Comparison of ENCODE assay signal across 1 cellular context in the genomic region with DNA sequence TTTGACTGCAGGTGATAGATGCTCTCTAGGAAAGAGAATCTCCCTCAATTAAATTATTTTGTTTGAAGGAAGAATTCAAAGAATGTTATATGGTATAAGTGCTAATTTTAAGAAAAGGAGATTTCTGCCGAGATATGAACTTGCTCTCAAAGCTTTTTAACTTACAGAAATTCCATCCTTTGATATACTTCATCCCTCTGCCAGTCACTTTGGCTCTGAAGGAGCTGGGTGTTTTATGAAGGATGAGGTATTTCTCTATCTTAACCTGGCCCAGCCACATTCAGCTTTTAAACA.
TF ChIP-seq lines count a peak whose summit lies in the region.

No MANE protein-coding gene starts in this region.

TF ChIP-seq in GM23338, 12 proteins besides CTCF, POLR2A, EP300 and RAD21 (continued from another document):
- TF ChIP-seq, protein P1, sequence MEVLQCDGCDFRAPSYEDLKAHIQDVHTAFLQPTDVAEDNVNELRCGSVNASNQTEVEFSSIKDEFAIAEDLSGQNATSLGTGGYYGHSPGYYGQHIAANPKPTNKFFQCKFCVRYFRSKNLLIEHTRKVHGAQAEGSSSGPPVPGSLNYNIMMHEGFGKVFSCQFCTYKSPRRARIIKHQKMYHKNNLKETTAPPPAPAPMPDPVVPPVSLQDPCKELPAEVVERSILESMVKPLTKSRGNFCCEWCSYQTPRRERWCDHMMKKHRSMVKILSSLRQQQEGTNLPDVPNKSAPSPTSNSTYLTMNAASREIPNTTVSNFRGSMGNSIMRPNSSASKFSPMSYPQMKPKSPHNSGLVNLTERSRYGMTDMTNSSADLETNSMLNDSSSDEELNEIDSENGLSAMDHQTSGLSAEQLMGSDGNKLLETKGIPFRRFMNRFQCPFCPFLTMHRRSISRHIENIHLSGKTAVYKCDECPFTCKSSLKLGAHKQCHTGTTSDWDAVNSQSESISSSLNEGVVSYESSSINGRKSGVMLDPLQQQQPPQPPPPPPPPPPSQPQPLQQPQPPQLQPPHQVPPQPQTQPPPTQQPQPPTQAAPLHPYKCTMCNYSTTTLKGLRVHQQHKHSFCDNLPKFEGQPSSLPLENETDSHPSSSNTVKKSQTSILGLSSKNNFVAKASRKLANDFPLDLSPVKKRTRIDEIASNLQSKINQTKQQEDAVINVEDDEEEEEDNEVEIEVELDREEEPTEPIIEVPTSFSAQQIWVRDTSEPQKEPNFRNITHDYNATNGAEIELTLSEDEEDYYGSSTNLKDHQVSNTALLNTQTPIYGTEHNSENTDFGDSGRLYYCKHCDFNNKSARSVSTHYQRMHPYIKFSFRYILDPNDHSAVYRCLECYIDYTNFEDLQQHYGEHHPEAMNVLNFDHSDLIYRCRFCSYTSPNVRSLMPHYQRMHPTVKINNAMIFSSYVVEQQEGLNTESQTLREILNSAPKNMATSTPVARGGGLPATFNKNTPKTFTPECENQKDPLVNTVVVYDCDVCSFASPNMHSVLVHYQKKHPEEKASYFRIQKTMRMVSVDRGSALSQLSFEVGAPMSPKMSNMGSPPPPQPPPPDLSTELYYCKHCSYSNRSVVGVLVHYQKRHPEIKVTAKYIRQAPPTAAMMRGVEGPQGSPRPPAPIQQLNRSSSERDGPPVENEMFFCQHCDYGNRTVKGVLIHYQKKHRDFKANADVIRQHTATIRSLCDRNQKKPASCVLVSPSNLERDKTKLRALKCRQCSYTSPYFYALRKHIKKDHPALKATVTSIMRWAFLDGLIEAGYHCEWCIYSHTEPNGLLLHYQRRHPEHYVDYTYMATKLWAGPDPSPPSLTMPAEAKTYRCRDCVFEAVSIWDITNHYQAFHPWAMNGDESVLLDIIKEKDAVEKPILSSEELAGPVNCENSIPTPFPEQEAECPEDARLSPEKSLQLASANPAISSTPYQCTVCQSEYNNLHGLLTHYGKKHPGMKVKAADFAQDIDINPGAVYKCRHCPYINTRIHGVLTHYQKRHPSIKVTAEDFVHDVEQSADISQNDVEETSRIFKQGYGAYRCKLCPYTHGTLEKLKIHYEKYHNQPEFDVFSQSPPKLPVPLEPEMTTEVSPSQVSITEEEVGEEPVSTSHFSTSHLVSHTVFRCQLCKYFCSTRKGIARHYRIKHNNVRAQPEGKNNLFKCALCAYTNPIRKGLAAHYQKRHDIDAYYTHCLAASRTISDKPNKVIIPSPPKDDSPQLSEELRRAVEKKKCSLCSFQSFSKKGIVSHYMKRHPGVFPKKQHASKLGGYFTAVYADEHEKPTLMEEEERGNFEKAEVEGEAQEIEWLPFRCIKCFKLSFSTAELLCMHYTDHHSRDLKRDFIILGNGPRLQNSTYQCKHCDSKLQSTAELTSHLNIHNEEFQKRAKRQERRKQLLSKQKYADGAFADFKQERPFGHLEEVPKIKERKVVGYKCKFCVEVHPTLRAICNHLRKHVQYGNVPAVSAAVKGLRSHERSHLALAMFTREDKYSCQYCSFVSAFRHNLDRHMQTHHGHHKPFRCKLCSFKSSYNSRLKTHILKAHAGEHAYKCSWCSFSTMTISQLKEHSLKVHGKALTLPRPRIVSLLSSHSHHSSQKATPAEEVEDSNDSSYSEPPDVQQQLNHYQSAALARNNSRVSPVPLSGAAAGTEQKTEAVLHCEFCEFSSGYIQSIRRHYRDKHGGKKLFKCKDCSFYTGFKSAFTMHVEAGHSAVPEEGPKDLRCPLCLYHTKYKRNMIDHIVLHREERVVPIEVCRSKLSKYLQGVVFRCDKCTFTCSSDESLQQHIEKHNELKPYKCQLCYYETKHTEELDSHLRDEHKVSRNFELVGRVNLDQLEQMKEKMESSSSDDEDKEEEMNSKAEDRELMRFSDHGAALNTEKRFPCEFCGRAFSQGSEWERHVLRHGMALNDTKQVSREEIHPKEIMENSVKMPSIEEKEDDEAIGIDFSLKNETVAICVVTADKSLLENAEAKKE (CRISPR knock-in tag; IDR thresholded peaks at IDR 0.05): no peak
